ENCODE assay signal across 13 cellular contexts in genomic region chr18:2606335-2606734, GRCh38. TPM values are rescaled to one million over a fixed set of nuclear protein-coding genes. Genes with fewer than 3 reads are reported as not detected.
DNase-seq lines count a peak whose midpoint lies in the region; ATAC-seq, FAIRE-seq and TF ChIP-seq lines count a peak whose summit lies in the region.
"Had no signal": no experiment of that assay in that cellular context is flagged by ENCODE, and none has a peak within 500 bp of the region (broad histone marks: within the 10 kb centered on the region; RNA-seq: fewer than 3 reads in every experiment).

No MANE protein-coding gene starts in this region.

- ATAC-seq in CD4-positive, CD25-positive, alpha-beta regulatory T cell (ENCODE audit: low read depth in 2 of 2) = peak; percentile 42 to 58
- ATAC-seq in GM12878 (no peak), natural killer cell (peak; percentile 39 to 49 (median 39)), GM21717 (IDR thresholded peaks at IDR 0.05; ENCODE audit: unreplicated experiment) (no peak)
- ATAC-seq: left cardiac atrium had no signal

- no peaks in the 10 kb centered on the region for H3K9me3 ChIP-seq in CD4-positive, CD25-positive, alpha-beta regulatory T cell (ENCODE audit: control insufficient read depth in 2 of 2, low read length in 2 of 2)
- no peaks in the 10 kb centered on the region for H3K9me3 ChIP-seq in GM12878 (replicated peaks; ENCODE audit: control insufficient read depth, insufficient read depth, low read length)
- no peaks in the 10 kb centered on the region for H3K9me3 ChIP-seq in endodermal cell (ENCODE audit: control insufficient read depth, low read length)

- H3K27me3 Mint-ChIP-seq in CD4-positive, CD25-positive, alpha-beta regulatory T cell = no peaks in the 10 kb centered on the region
- H3K27me3 Mint-ChIP-seq in IgD-negative memory B cell (no peaks in the 10 kb centered on the region), natural killer cell (ENCODE audit: low read depth in 2 of 2) (no peaks in the 10 kb centered on the region), endodermal cell (ENCODE audit: insufficient read depth) (no peaks in the 10 kb centered on the region)

- peak overlapping the region; percentile 70 to 82 (median 78) for H3K4me3 Mint-ChIP-seq in CD4-positive, CD25-positive, alpha-beta regulatory T cell
- H3K4me3 Mint-ChIP-seq in IgD-negative memory B cell (peak overlapping the region in 2 of 4 donors; percentile 58 to 73), natural killer cell (peak overlapping the region; percentile 74), endodermal cell (no peak overlapping the region)

- H3K36me3 ChIP-seq in CD4-positive, CD25-positive, alpha-beta regulatory T cell (ENCODE audit: control insufficient read depth, insufficient read depth, low read length) = no peaks in the 10 kb centered on the region
- peaks cover 0 to 32% of the 10 kb centered on the region in 2 experiments for H3K36me3 ChIP-seq in GM12878 (ENCODE audit: control insufficient read depth in 2 of 2, insufficient read depth in 2 of 2, low read length in 1 of 2)
- peaks cover 83% of the 10 kb centered on the region for H3K36me3 ChIP-seq in endodermal cell (ENCODE audit: control insufficient read depth, insufficient read depth, low read length)

- no peak for TF ChIP-seq EP300 in GM12878 (IDR thresholded peaks at IDR 0.05; ENCODE audit: borderline replicate concordance in 1 of 2, control insufficient read depth in 1 of 2, low read depth in 2 of 2, low read length in 2 of 2)

- peak overlapping the region; percentile 83 to 92 (median 91) for H3K27ac Mint-ChIP-seq in CD4-positive, CD25-positive, alpha-beta regulatory T cell
- peak overlapping the region; percentile 35 to 78 (median 59) for H3K27ac Mint-ChIP-seq in IgD-negative memory B cell
- H3K27ac Mint-ChIP-seq in natural killer cell = peak overlapping the region; percentile 89 to 92
- no peak overlapping the region for H3K27ac Mint-ChIP-seq in endodermal cell

- POLR2A ChIA-PET in GM12878 (lab: Charles Lee) = interaction anchor here (1.2 to 2.3 kb wide), 4 partner anchors 30 to 49 kb away, joined by 5 to 13 read pairs (median 8); partner anchors contain the start of gene SMCHD1

- in situ Hi-C loops in GM12878 (cut with MboI) = no loop called here

- BruUV-seq in GM12878 (replicated peaks; lab: Mats Ljungman, UMichigan) = no TSS peak

- peak overlapping the region; percentile 45 for H2AFZ ChIP-seq in GM12878 (ENCODE audit: control insufficient read depth, low read depth, low read length)

- peaks cover 44 to 59% (median 49%) of the 10 kb centered on the region in 4 donors for H3K4me1 Mint-ChIP-seq in CD4-positive, CD25-positive, alpha-beta regulatory T cell
- H3K4me1 Mint-ChIP-seq in IgD-negative memory B cell (peaks cover 22 to 30% (median 25%) of the 10 kb centered on the region in 3 donors), natural killer cell (peaks cover 20 to 21% of the 10 kb centered on the region in 2 donors), endodermal cell (no peaks in the 10 kb centered on the region)

- H3K36me3 Mint-ChIP-seq in CD4-positive, CD25-positive, alpha-beta regulatory T cell = peaks cover 14% of the 10 kb centered on the region
- no peaks in the 10 kb centered on the region for H3K36me3 Mint-ChIP-seq in IgD-negative memory B cell
- H3K36me3 Mint-ChIP-seq in natural killer cell = no peaks in the 10 kb centered on the region
- peaks cover 26% of the 10 kb centered on the region for H3K36me3 Mint-ChIP-seq in endodermal cell (ENCODE audit: low read depth)

- H3K4me2 ChIP-seq in GM12878 (ENCODE audit: control insufficient read depth, insufficient read depth) = no peak overlapping the region; the same call in 1 of the 2 replicates

- FAIRE-seq in GM12878 (lab: Jason Lieb, UNC) = no peak

- SMC1A ChIA-PET in GM12878 (lab: Charles Lee; ENCODE audit: uncharacterized antibody, unreplicated experiment) = interaction anchor here (0.6 to 2.9 kb wide), 20 partner anchors 11 to 84 kb away, joined by 3 to 24 read pairs (median 4); partner anchors contain the start of gene SMCHD1

- CTCF ChIA-PET in GM12878 (lab: Yijun Ruan, JAX) = interaction anchor here (0.6 to 1.5 kb wide), 9 partner anchors 19 to 1742 kb away, joined by 3 to 8 read pairs (median 3); no protein-coding TSS in a partner anchor

- H3K4me3 ChIP-seq in CD4-positive, CD25-positive, alpha-beta regulatory T cell (ENCODE audit: low read depth, low read length) = peak overlapping the region; percentile 62
- H3K4me3 ChIP-seq in GM12878 (no peak overlapping the region), endodermal cell (ENCODE audit: low read length) (no peak overlapping the region)

- TF ChIP-seq CTCF in GM12878 (IDR thresholded peaks at IDR 0.05 in 2 of 3, conservative IDR thresholded peaks at IDR 0.05 in 1 of 3; ENCODE audit: control insufficient read depth in 2 of 3, extremely low read depth in 1 of 3, insufficient read depth in 1 of 3, low read depth in 3 of 3, low read length in 3 of 3) (no peak), natural killer cell (IDR thresholded peaks at IDR 0.05) (no peak), endodermal cell (conservative IDR thresholded peaks at IDR 0.05) (no peak)

- TF ChIP-seq RAD21 in GM12878 (IDR thresholded peaks at IDR 0.05; ENCODE audit: insufficient read depth, low read depth, low read length) = no peak

- H4K20me1 ChIP-seq in GM12878 (ENCODE audit: control insufficient read depth, insufficient read depth) = no peaks in the 10 kb centered on the region

- DNase-seq in CD4-positive, CD25-positive, alpha-beta regulatory T cell = peak in 2 of 3 donors; percentile 26 to 57
- DNase-seq in GM12878 (ENCODE audit: low read depth, low spot score) (no peak), natural killer cell (no peak), endodermal cell (no peak), SHP77 (lab: John Stamatoyannopoulos, UW) (no peak), NCI-H2081 (lab: John Stamatoyannopoulos, UW) (no peak)
- DNase-seq: activated effector memory CD4-positive, alpha-beta T cell treated with Interleukin-2 at 50 U/mL for 16 hours; Calu3; cortex of kidney; left cardiac atrium had no signal

- 98% methylated on average over 2 of the region's 2 CpGs for WGBS in GM12878 (ENCODE audit: insufficient coverage, insufficient replicate concordance, low lambda C conversion rate, missing lambda C conversion rate)
- WGBS in endodermal cell (ENCODE audit: insufficient coverage in 1 of 2, insufficient read length in 1 of 2), 2 experiments = 100% methylated on average over 2 of the region's 2 CpGs; no CpG with 5 or more reads in 1 of the 2 experiments

- intact Hi-C loops in GM12878 (cut with micrococcal nuclease; ENCODE audit: unreplicated experiment) = no loop called here
- intact Hi-C loops in natural killer cell (cut with micrococcal nuclease) = loop anchor here (1.0 to 5.0 kb wide), 2 partner anchors 30 to 51 kb away; partner anchors contain the start of gene SMCHD1

- peak overlapping the region; percentile 94 for H3K27ac ChIP-seq in CD4-positive, CD25-positive, alpha-beta regulatory T cell (ENCODE audit: insufficient read depth, low read length, poor library complexity, severe bottlenecking)
- H3K27ac ChIP-seq in GM12878 (ENCODE audit: control insufficient read depth, insufficient read depth) = peak overlapping the region; percentile 46; the same call in 1 of the 2 replicates
- no peak overlapping the region for H3K27ac ChIP-seq in endodermal cell (ENCODE audit: low read depth, low read length)
- H3K27ac ChIP-seq: RWPE1 had no signal

- H3K9ac ChIP-seq in GM12878 (ENCODE audit: control insufficient read depth, insufficient read depth, low read length) (no peak overlapping the region), endodermal cell (ENCODE audit: extremely low read depth, low read length, poor library complexity, severe bottlenecking) (no peak overlapping the region)

- H3K4me1 ChIP-seq in CD4-positive, CD25-positive, alpha-beta regulatory T cell (ENCODE audit: control insufficient read depth, insufficient read depth, low read length, poor library complexity, severe bottlenecking) = peaks cover 57% of the 10 kb centered on the region
- no peaks in the 10 kb centered on the region for H3K4me1 ChIP-seq in GM12878 (ENCODE audit: control insufficient read depth, insufficient read depth, low read length)
- H3K4me1 ChIP-seq in endodermal cell (ENCODE audit: control insufficient read depth, insufficient read depth, low read length) = no peaks in the 10 kb centered on the region

- H3K27me3 ChIP-seq in CD4-positive, CD25-positive, alpha-beta regulatory T cell (ENCODE audit: control insufficient read depth, insufficient read depth, low read length) = no peaks in the 10 kb centered on the region
- no peaks in the 10 kb centered on the region for H3K27me3 ChIP-seq in GM12878 (replicated peaks in 1 of 2; ENCODE audit: control insufficient read depth in 2 of 2, insufficient read depth in 2 of 2, low read length in 1 of 2)
- H3K27me3 ChIP-seq in endodermal cell (ENCODE audit: control insufficient read depth, insufficient read depth, low read length, poor library complexity, severe bottlenecking) = no peaks in the 10 kb centered on the region

- TF ChIP-seq POLR2A in GM12878 (IDR thresholded peaks at IDR 0.05; ENCODE audit: low read depth, low read length) = no peak

- no peaks in the 10 kb centered on the region for H3K9me3 Mint-ChIP-seq in CD4-positive, CD25-positive, alpha-beta regulatory T cell
- H3K9me3 Mint-ChIP-seq in IgD-negative memory B cell (no peaks in the 10 kb centered on the region), natural killer cell (no peaks in the 10 kb centered on the region), endodermal cell (no peaks in the 10 kb centered on the region)

- no peaks in the 10 kb centered on the region for H3K79me2 ChIP-seq in GM12878 (ENCODE audit: control insufficient read depth, insufficient read depth, low read length)

- RAD21 ChIA-PET in GM12878 (lab: Charles Lee; ENCODE audit: unreplicated experiment) = interaction anchor here (0.8 to 4.6 kb wide), 12 partner anchors 13 to 164 kb away, joined by 3 to 31 read pairs (median 6); partner anchors contain the start of genes METTL4, NDC80 and SMCHD1

RNA-seq across cellular contexts. Expression of gene NDC80, which starts 35.0 kb away (rescaled TPM):
- total RNA-seq in CD4-positive, CD25-positive, alpha-beta regulatory T cell = 20.3 TPM
- 10 to 100 TPM in 3 of 4 donors, 1 to 10 TPM in 1; 9.5 to 18.7 (median 11.1) TPM for polyA plus RNA-seq in CD4-positive, CD25-positive, alpha-beta regulatory T cell
- polyA plus RNA-seq in IgD-negative memory B cell (2.5 TPM), GM12878 (2011; rRNA removed) (44.1 and 74.5 TPM in 2 replicates), GM12878 (2014; fragmentation: Illumina TruSeq; extraction: Trizol) (55.0 and 67.0 TPM in 2 replicates), GM12878 (2014; fragmentation: Nextera tagmentation; extraction: Ambion mirVana) (10 to 100 TPM; 54.4 to 55.0 TPM), GM12878 (2014; rRNA removed) (31.3 and 36.5 TPM in 2 replicates), GM12878 (2016; fragmentation: Nextera tagmentation; extraction: Ambion mirVana) (10 to 100 TPM; 76.5 to 80.8 TPM)
- total RNA-seq in GM12878 (2013; cell fraction: nucleolus; rRNA removed) = 37.5 and 45.0 TPM in 2 replicates
- total RNA-seq in GM12878 (2014; rRNA removed) (39.5 and 46.2 TPM in 2 replicates), GM12878 (2014; rRNA removed; fragmentation: Illumina TruSeq; extraction: Trizol) (55.3 and 57.2 TPM in 2 replicates), GM12878 (2021) (36.1 and 38.8 TPM in 2 replicates), natural killer cell (1 to 10 TPM; 3.4 to 6.5 (median 5.5) TPM), endodermal cell (10 to 100 TPM; 29.7 to 61.8 TPM)
- polyA plus RNA-seq in GM12878 (2011; ENCODE audit: low read depth) = 15.1 TPM
- 12.5 and 22.3 TPM in 2 replicates for polyA plus RNA-seq in GM12878 (2011; cell fraction: cytosol; rRNA removed)
- 26.9 and 28.4 TPM in 2 replicates for polyA plus RNA-seq in GM12878 (2011; cell fraction: nucleus; rRNA removed)
- polyA plus RNA-seq in GM12878 (2012) = 18.6 and 24.5 TPM in 2 replicates
- 28.3 and 33.1 TPM in 2 replicates for polyA minus RNA-seq in GM12878 (2011; rRNA and poly(A)+ RNA removed)
- polyA minus RNA-seq in GM12878 (2011; cell fraction: cytosol; rRNA and poly(A)+ RNA removed) = 16.4 and 18.3 TPM in 2 replicates
- 43.8 and 73.0 TPM in 2 replicates for polyA minus RNA-seq in GM12878 (2011; cell fraction: nucleus; rRNA and poly(A)+ RNA removed)
- polyA plus RNA-seq in endodermal cell (2013, experiment 1 of 2) = 52.1 TPM
- 53.9 TPM for polyA plus RNA-seq in endodermal cell (2013, experiment 2 of 2)

RNA-seq across cellular contexts. Expression of gene METTL4, which starts 35.0 kb away (rescaled TPM):
- 23.3 TPM for total RNA-seq in CD4-positive, CD25-positive, alpha-beta regulatory T cell
- polyA plus RNA-seq in CD4-positive, CD25-positive, alpha-beta regulatory T cell = 10 to 100 TPM; 15.1 to 20.8 (median 18.0) TPM
- polyA plus RNA-seq in IgD-negative memory B cell (11.6 TPM), GM12878 (2011; rRNA removed) (14.0 and 23.3 TPM in 2 replicates), GM12878 (2014; fragmentation: Illumina TruSeq; extraction: Trizol) (14.0 and 15.1 TPM in 2 replicates), GM12878 (2014; fragmentation: Nextera tagmentation; extraction: Ambion mirVana) (10 to 100 TPM in 1 of 2 experiments, 1 to 10 TPM in 1; 7.6 to 13.3 TPM), GM12878 (2014; rRNA removed) (8.4 and 9.8 TPM in 2 replicates), GM12878 (2016; fragmentation: Nextera tagmentation; extraction: Ambion mirVana) (10 to 100 TPM; 12.2 to 15.2 TPM)
- 31.0 and 34.2 TPM in 2 replicates for total RNA-seq in GM12878 (2013; cell fraction: nucleolus; rRNA removed)
- total RNA-seq in GM12878 (2014; rRNA removed) (4.9 and 7.2 TPM in 2 replicates), GM12878 (2014; rRNA removed; fragmentation: Illumina TruSeq; extraction: Trizol) (12.5 and 15.5 TPM in 2 replicates), GM12878 (2021) (7.7 and 9.6 TPM in 2 replicates), natural killer cell (10 to 100 TPM in 2 of 3 donors, 1 to 10 TPM in 1; 9.1 to 11.3 (median 10.6) TPM), endodermal cell (10 to 100 TPM; 11.2 to 17.5 TPM)
- polyA plus RNA-seq in GM12878 (2011; ENCODE audit: low read depth) = 5.5 TPM
- polyA plus RNA-seq in GM12878 (2011; cell fraction: cytosol; rRNA removed) = 5.0 and 5.7 TPM in 2 replicates
- polyA plus RNA-seq in GM12878 (2011; cell fraction: nucleus; rRNA removed) = 9.7 and 10.9 TPM in 2 replicates
- polyA plus RNA-seq in GM12878 (2012) = 7.4 and 8.1 TPM in 2 replicates
- polyA minus RNA-seq in GM12878 (2011; rRNA and poly(A)+ RNA removed) = 10.1 and 11.5 TPM in 2 replicates
- 4.5 and 7.4 TPM in 2 replicates for polyA minus RNA-seq in GM12878 (2011; cell fraction: cytosol; rRNA and poly(A)+ RNA removed)
- 6.2 and 10.2 TPM in 2 replicates for polyA minus RNA-seq in GM12878 (2011; cell fraction: nucleus; rRNA and poly(A)+ RNA removed)
- polyA plus RNA-seq in endodermal cell (2013, experiment 1 of 2) = 17.5 TPM
- polyA plus RNA-seq in endodermal cell (2013, experiment 2 of 2) = 17.3 TPM

RNA-seq across cellular contexts. Expression of gene SMCHD1, which starts 49.2 kb away (rescaled TPM):
- total RNA-seq in CD4-positive, CD25-positive, alpha-beta regulatory T cell = 671 TPM
- polyA plus RNA-seq in CD4-positive, CD25-positive, alpha-beta regulatory T cell = 10 to 100 TPM; 59.1 to 78.8 (median 65.5) TPM
- polyA plus RNA-seq in IgD-negative memory B cell = 54.0 TPM
- total RNA-seq in GM12878 (2013; cell fraction: nucleolus; rRNA removed) = 550 and 614 TPM in 2 replicates
- total RNA-seq in GM12878 (2014; rRNA removed) = 71.6 and 89.8 TPM in 2 replicates
- total RNA-seq in GM12878 (2014; rRNA removed; fragmentation: Illumina TruSeq; extraction: Trizol) = 110 and 115 TPM in 2 replicates
- 50.2 and 52.0 TPM in 2 replicates for total RNA-seq in GM12878 (2021)
- 23.0 TPM for polyA plus RNA-seq in GM12878 (2011; ENCODE audit: low read depth)
- 67.5 and 103 TPM in 2 replicates for polyA plus RNA-seq in GM12878 (2011; rRNA removed)
- polyA plus RNA-seq in GM12878 (2011; cell fraction: cytosol; rRNA removed) = 16.0 and 18.7 TPM in 2 replicates
- polyA plus RNA-seq in GM12878 (2011; cell fraction: nucleus; rRNA removed) = 72.0 and 77.0 TPM in 2 replicates
- 30.4 and 40.3 TPM in 2 replicates for polyA plus RNA-seq in GM12878 (2012)
- polyA plus RNA-seq in GM12878 (2014; fragmentation: Illumina TruSeq; extraction: Trizol) = 64.2 and 87.8 TPM in 2 replicates
- 1 to 10 TPM; 6.0 to 7.2 TPM for polyA plus RNA-seq in GM12878 (2014; fragmentation: Nextera tagmentation; extraction: Ambion mirVana)
- polyA plus RNA-seq in GM12878 (2014; rRNA removed) = 44.0 and 45.4 TPM in 2 replicates
- polyA plus RNA-seq in GM12878 (2016; fragmentation: Nextera tagmentation; extraction: Ambion mirVana) = 10 to 100 TPM; 16.5 to 17.5 TPM
- polyA minus RNA-seq in GM12878 (2011; rRNA and poly(A)+ RNA removed) = 62.1 and 99.8 TPM in 2 replicates
- polyA minus RNA-seq in GM12878 (2011; cell fraction: cytosol; rRNA and poly(A)+ RNA removed) = 42.8 and 52.2 TPM in 2 replicates
- polyA minus RNA-seq in GM12878 (2011; cell fraction: nucleus; rRNA and poly(A)+ RNA removed) = 122 and 196 TPM in 2 replicates
- 100 to 1,000 TPM; 200 to 240 (median 203) TPM for total RNA-seq in natural killer cell
- total RNA-seq in endodermal cell = 10 to 100 TPM; 61.8 to 72.5 TPM
- 42.4 TPM for polyA plus RNA-seq in endodermal cell (2013, experiment 1 of 2)
- polyA plus RNA-seq in endodermal cell (2013, experiment 2 of 2) = 53.4 TPM

Comparison
In these comparisons a context has a peak if more than half of its experiments do, and no peak if none do; other contexts are left out.
1. ATAC-seq: peak in CD4-positive, CD25-positive, alpha-beta regulatory T cell (2 of 2) and natural killer cell (3 of 3); none in GM12878 (single experiment) and GM21717 (single experiment).
2. DNase-seq: peak in CD4-positive, CD25-positive, alpha-beta regulatory T cell (2 of 3); none in GM12878 (single experiment), natural killer cell (single experiment), endodermal cell (single experiment), SHP77 (0 of 2) and NCI-H2081 (0 of 2).